Comparison of ENCODE assay signal across 19 cellular contexts in the genomic region with DNA sequence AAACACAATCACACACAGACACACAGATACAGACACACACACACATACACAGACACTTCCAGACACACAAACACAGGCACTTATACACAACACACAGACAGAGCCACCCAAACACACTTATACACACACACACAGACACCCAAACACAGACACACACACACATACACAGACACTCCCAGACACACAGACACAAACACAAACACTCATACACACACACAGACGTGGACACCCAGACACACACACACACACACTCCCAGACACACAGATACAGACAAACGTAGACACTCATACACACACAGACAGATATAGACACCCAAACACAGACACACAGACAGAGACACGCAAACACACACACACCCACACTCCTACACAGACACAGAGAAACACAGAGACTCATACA.
DNase-seq lines count a peak whose midpoint lies in the region; ATAC-seq and TF ChIP-seq lines count a peak whose summit lies in the region.
"Had no signal": no experiment of that assay in that cellular context is flagged by ENCODE, and none has a peak within 500 bp of the region (broad histone marks: within the 10 kb centered on the region; RNA-seq: fewer than 3 reads in every experiment).

No MANE protein-coding gene starts in this region.

- DNase-seq in cardiac septum (ENCODE audit: low spot score) (peak; percentile 35), heart right ventricle (no peak), chondrocyte (ENCODE audit: low spot score) (peak; percentile 1), right lobe of liver (peak in 2 of 3 donors; percentile 4 to 7), upper lobe of right lung (peak; percentile 3), G401 (ENCODE audit: low spot score) (no peak)
- no peak for DNase-seq in naive thymus-derived CD4-positive, alpha-beta T cell
- DNase-seq: AML-193; CD4-positive, alpha-beta memory T cell; DMS79 treated with DMSO at 0.1 percent for 48 hours; GM23248; HCEC 1CT; HFFc6; KBM-7 had no signal

- H3K36me3 Mint-ChIP-seq in chondrocyte (ENCODE audit: low read depth): no peaks in the 10 kb centered on the region
- no peaks in the 10 kb centered on the region for H3K36me3 Mint-ChIP-seq in naive thymus-derived CD4-positive, alpha-beta T cell
- H3K36me3 Mint-ChIP-seq: CD4-positive, alpha-beta memory T cell had no signal

- no peaks in the 10 kb centered on the region for H3K9me3 Mint-ChIP-seq in chondrocyte (ENCODE audit: low read depth)
- peaks cover 0 to 6% (median 0%) of the 10 kb centered on the region in 11 donors for H3K9me3 Mint-ChIP-seq in naive thymus-derived CD4-positive, alpha-beta T cell

- H3K4me3 Mint-ChIP-seq in chondrocyte (ENCODE audit: unreplicated experiment): no peak overlapping the region
- no peak overlapping the region for H3K4me3 Mint-ChIP-seq in naive thymus-derived CD4-positive, alpha-beta T cell
- H3K4me3 Mint-ChIP-seq: CD4-positive, alpha-beta memory T cell; HFFc6 had no signal

- H3K4me1 Mint-ChIP-seq in chondrocyte (ENCODE audit: low read depth): no peaks in the 10 kb centered on the region
- no peaks in the 10 kb centered on the region for H3K4me1 Mint-ChIP-seq in naive thymus-derived CD4-positive, alpha-beta T cell
- H3K4me1 Mint-ChIP-seq: CD4-positive, alpha-beta memory T cell had no signal

- H3K27me3 Mint-ChIP-seq in chondrocyte (ENCODE audit: low read depth): peaks cover 6% of the 10 kb centered on the region
- peaks cover 0 to 5% (median 3%) of the 10 kb centered on the region in 5 donors for H3K27me3 Mint-ChIP-seq in naive thymus-derived CD4-positive, alpha-beta T cell

- H3K9me3 ChIP-seq in heart right ventricle: peaks cover 0 to 11% (median 0%) of the 10 kb centered on the region in 11 donors
- H3K9me3 ChIP-seq in right lobe of liver: no peaks in the 10 kb centered on the region
- H3K9me3 ChIP-seq in upper lobe of right lung: no peaks in the 10 kb centered on the region
- no peaks in the 10 kb centered on the region for H3K9me3 ChIP-seq in naive thymus-derived CD4-positive, alpha-beta T cell (ENCODE audit: control insufficient read depth in 2 of 3, low read length in 3 of 3)

- CTCF ChIA-PET in naive thymus-derived CD4-positive, alpha-beta T cell (lab: Charles Lee): no interaction called here

- WGBS in heart right ventricle, 2 donors: 71 to 72% methylated on average over 3 of the region's 3 CpGs
- 62% methylated on average over 3 of the region's 3 CpGs for WGBS in right lobe of liver (ENCODE audit: insufficient coverage, low coverage, low lambda C conversion rate, missing lambda C conversion rate)

- POLR2A ChIA-PET in naive thymus-derived CD4-positive, alpha-beta T cell (lab: Charles Lee): no interaction called here

- H3K4me3 ChIP-seq in heart right ventricle: no peak overlapping the region
- no peak overlapping the region for H3K4me3 ChIP-seq in right lobe of liver
- H3K4me3 ChIP-seq in upper lobe of right lung: no peak overlapping the region
- no peak overlapping the region for H3K4me3 ChIP-seq in naive thymus-derived CD4-positive, alpha-beta T cell (ENCODE audit: low read length)
- H3K4me3 ChIP-seq: A549, GM12878, GM23248 had no signal

- peaks cover 0 to 34% (median 8%) of the 10 kb centered on the region in 7 donors for H3K27me3 ChIP-seq in heart right ventricle
- H3K27me3 ChIP-seq in right lobe of liver: no peaks in the 10 kb centered on the region
- no peaks in the 10 kb centered on the region for H3K27me3 ChIP-seq in upper lobe of right lung
- no peaks in the 10 kb centered on the region for H3K27me3 ChIP-seq in naive thymus-derived CD4-positive, alpha-beta T cell (ENCODE audit: control insufficient read depth in 2 of 2, insufficient read depth in 2 of 2, low read length in 2 of 2)

- in situ Hi-C loops in G401 (cut with HindIII; ENCODE audit: low sequenced_read_pairs): no loop called here

- no peak overlapping the region for H3K27ac Mint-ChIP-seq in chondrocyte (ENCODE audit: unreplicated experiment)
- H3K27ac Mint-ChIP-seq in naive thymus-derived CD4-positive, alpha-beta T cell: no peak overlapping the region
- H3K27ac Mint-ChIP-seq: CD4-positive, alpha-beta memory T cell; HFFc6 had no signal

- no peaks in the 10 kb centered on the region for H3K36me3 ChIP-seq in heart right ventricle
- no peaks in the 10 kb centered on the region for H3K36me3 ChIP-seq in right lobe of liver
- no peaks in the 10 kb centered on the region for H3K36me3 ChIP-seq in upper lobe of right lung
- H3K36me3 ChIP-seq in naive thymus-derived CD4-positive, alpha-beta T cell (ENCODE audit: control insufficient read depth in 2 of 3, insufficient read depth in 3 of 3, low read length in 3 of 3): no peaks in the 10 kb centered on the region

- no peak for TF ChIP-seq POLR2A in right lobe of liver (IDR thresholded peaks at IDR 0.05)

- H3K4me1 ChIP-seq in heart right ventricle: no peaks in the 10 kb centered on the region
- H3K4me1 ChIP-seq in right lobe of liver: no peaks in the 10 kb centered on the region
- H3K4me1 ChIP-seq in upper lobe of right lung: no peaks in the 10 kb centered on the region
- no peaks in the 10 kb centered on the region for H3K4me1 ChIP-seq in naive thymus-derived CD4-positive, alpha-beta T cell (ENCODE audit: control insufficient read depth in 2 of 2, insufficient read depth in 2 of 2, low read length in 2 of 2)
- H3K4me1 ChIP-seq: A549 had no signal

- ATAC-seq in heart right ventricle (no peak), right lobe of liver (no peak), upper lobe of right lung (no peak), GM19328 (IDR thresholded peaks at IDR 0.05; ENCODE audit: unreplicated experiment) (no peak)
- ATAC-seq in naive thymus-derived CD4-positive, alpha-beta T cell: no peak
- ATAC-seq: A549, GM12878 had no signal

- intact Hi-C loops in cardiac septum (cut with DNase I) (no loop called here), heart right ventricle (cut with DNase I) (no loop called here), right lobe of liver (cut with DNase I) (no loop called here), upper lobe of right lung (cut with DNase I) (no loop called here)
- intact Hi-C loops in naive thymus-derived CD4-positive, alpha-beta T cell (cut with micrococcal nuclease): no loop called here

- H3K27ac ChIP-seq in heart right ventricle: no peak overlapping the region
- no peak overlapping the region for H3K27ac ChIP-seq in right lobe of liver
- H3K27ac ChIP-seq in upper lobe of right lung: no peak overlapping the region
- no peak overlapping the region for H3K27ac ChIP-seq in naive thymus-derived CD4-positive, alpha-beta T cell (ENCODE audit: low read depth, low read length)
- H3K27ac ChIP-seq: 22Rv1, A549, C4-2B, GM23248 had no signal

- no peak for TF ChIP-seq CTCF in heart right ventricle (IDR thresholded peaks at IDR 0.05)
- no peak for TF ChIP-seq CTCF in chondrocyte (IDR thresholded peaks at IDR 0.05)
- TF ChIP-seq CTCF in right lobe of liver (IDR thresholded peaks at IDR 0.05): no peak
- TF ChIP-seq CTCF in upper lobe of right lung (IDR thresholded peaks at IDR 0.05): no peak

Comparison
In these comparisons a context has a peak if more than half of its experiments do, and no peak if none do; other contexts are left out.
1. DNase-seq: peak in cardiac septum (single experiment), chondrocyte (single experiment), right lobe of liver (2 of 3) and upper lobe of right lung (single experiment); none in heart right ventricle (0 of 2), G401 (single experiment) and naive thymus-derived CD4-positive, alpha-beta T cell (0 of 9).